Comparison of ENCODE assay signal across 8 cellular contexts in the genomic region with DNA sequence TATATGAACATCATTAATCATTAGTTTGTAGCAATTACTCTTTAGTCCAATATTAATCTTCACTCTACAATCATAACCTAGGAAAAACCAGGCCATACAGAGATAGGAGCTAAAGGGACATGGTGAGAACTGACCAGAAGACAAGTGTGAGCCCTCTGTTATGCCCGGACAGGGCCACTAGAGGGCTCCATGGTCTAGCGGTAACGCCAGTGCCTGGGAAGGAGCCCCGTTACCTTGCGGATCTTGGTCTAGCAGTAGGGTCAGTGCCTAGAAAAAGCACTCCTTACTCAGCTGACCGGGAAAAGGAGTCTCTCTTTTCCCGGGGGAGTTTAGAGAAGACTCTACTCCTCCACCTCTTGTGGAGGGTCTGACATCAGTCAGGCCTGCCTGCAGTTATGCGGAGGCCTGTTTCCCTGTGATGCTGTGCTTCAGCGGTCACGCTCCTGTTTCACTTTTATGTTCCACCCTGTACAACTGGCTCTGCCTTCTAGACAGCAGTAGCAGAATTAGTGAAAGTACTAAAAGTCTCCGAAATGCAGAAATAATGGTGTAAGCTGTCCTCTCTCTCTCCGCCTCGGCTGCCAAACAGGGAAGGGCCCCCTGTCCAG. TPM values are rescaled to one million over a fixed set of nuclear protein-coding genes. Genes with fewer than 3 reads are reported as not detected.
DNase-seq lines count a peak whose midpoint lies in the region; ATAC-seq and TF ChIP-seq lines count a peak whose summit lies in the region.

No MANE protein-coding gene starts in this region.

- no peak overlapping the region for H3K27ac Mint-ChIP-seq in natural killer cell treated with Interleukin-12 subunit alpha and Interleukin-12 subunit beta and Interleukin-15 and Interleukin-18, amount 100 ng/mL, for 72 hours
- H3K27ac Mint-ChIP-seq in stimulated activated effector memory CD8-positive, alpha-beta T cell treated with anti-CD3 and anti-CD28 coated beads, Interleukin-12 subunit alpha, Interleukin-12 subunit beta, amount 100 ng/mL, for 72 hours, result no peak overlapping the region

- H3K9me3 ChIP-seq in OCI-LY3 (ENCODE audit: insufficient read depth, low read length), result no peaks in the 10 kb centered on the region

- no peaks in the 10 kb centered on the region for H3K36me3 Mint-ChIP-seq in natural killer cell treated with Interleukin-12 subunit alpha and Interleukin-12 subunit beta and Interleukin-15 and Interleukin-18, amount 100 ng/mL, for 72 hours
- H3K36me3 Mint-ChIP-seq in stimulated activated effector memory CD8-positive, alpha-beta T cell treated with anti-CD3 and anti-CD28 coated beads, Interleukin-12 subunit alpha, Interleukin-12 subunit beta, amount 100 ng/mL, for 72 hours, result peaks cover 4% of the 10 kb centered on the region

- ATAC-seq in esophagus mucosa, result peak; percentile 51
- peak in 1 of 2 donors; percentile 73 for ATAC-seq in natural killer cell treated with Interleukin-12 subunit alpha and Interleukin-12 subunit beta and Interleukin-15 and Interleukin-18, amount 100 ng/mL, for 72 hours
- ATAC-seq in stimulated activated effector memory CD8-positive, alpha-beta T cell treated with anti-CD3 and anti-CD28 coated beads, Interleukin-12 subunit alpha, Interleukin-12 subunit beta, amount 100 ng/mL, for 72 hours, result peak; percentile 67

- CTCF ChIA-PET in HEK293T (lab: Yijun Ruan, JAX), result interaction anchor here (0.6 kb wide), 2 partner anchors 400 to 585 kb away, joined by 3 to 6 read pairs; no protein-coding TSS in a partner anchor

- H4K20me1 ChIP-seq in OCI-LY3 (ENCODE audit: insufficient read depth, low read length), result no peaks in the 10 kb centered on the region

- no peak overlapping the region for H3K27ac ChIP-seq in OCI-LY3 (ENCODE audit: low read length)

- no peaks in the 10 kb centered on the region for H3K9me3 Mint-ChIP-seq in natural killer cell treated with Interleukin-12 subunit alpha and Interleukin-12 subunit beta and Interleukin-15 and Interleukin-18, amount 100 ng/mL, for 72 hours
- H3K9me3 Mint-ChIP-seq in stimulated activated effector memory CD8-positive, alpha-beta T cell treated with anti-CD3 and anti-CD28 coated beads, Interleukin-12 subunit alpha, Interleukin-12 subunit beta, amount 100 ng/mL, for 72 hours, result no peaks in the 10 kb centered on the region

- no peak overlapping the region for H3K4me3 Mint-ChIP-seq in natural killer cell treated with Interleukin-12 subunit alpha and Interleukin-12 subunit beta and Interleukin-15 and Interleukin-18, amount 100 ng/mL, for 72 hours
- peak overlapping the region; percentile 35 for H3K4me3 Mint-ChIP-seq in stimulated activated effector memory CD8-positive, alpha-beta T cell treated with anti-CD3 and anti-CD28 coated beads, Interleukin-12 subunit alpha, Interleukin-12 subunit beta, amount 100 ng/mL, for 72 hours

- H2AFZ ChIP-seq in OCI-LY3 (ENCODE audit: low read depth, low read length), result peak overlapping the region; percentile 91

- TF ChIP-seq CTCF in OCI-LY3 (IDR thresholded peaks at IDR 0.05; ENCODE audit: low read depth, low read length), result peak; percentile 78

- H3K4me3 ChIP-seq in OCI-LY3 (ENCODE audit: low read length), result peak overlapping the region; percentile 69

- POLR2A ChIA-PET in HEK293T (lab: Yijun Ruan, JAX), result no interaction called here

- H3K79me2 ChIP-seq in OCI-LY3 (ENCODE audit: low read length), result no peaks in the 10 kb centered on the region

- H3K9ac ChIP-seq in OCI-LY3 (ENCODE audit: low read length), result no peak overlapping the region

- H3K4me1 Mint-ChIP-seq in natural killer cell treated with Interleukin-12 subunit alpha and Interleukin-12 subunit beta and Interleukin-15 and Interleukin-18, amount 100 ng/mL, for 72 hours (ENCODE audit: low read depth in 2 of 2), result peaks cover 0 to 4% of the 10 kb centered on the region in 2 donors
- peaks cover 6% of the 10 kb centered on the region for H3K4me1 Mint-ChIP-seq in stimulated activated effector memory CD8-positive, alpha-beta T cell treated with anti-CD3 and anti-CD28 coated beads, Interleukin-12 subunit alpha, Interleukin-12 subunit beta, amount 100 ng/mL, for 72 hours

- H3K27me3 ChIP-seq in OCI-LY3 (ENCODE audit: low read depth, low read length), result peaks cover 4% of the 10 kb centered on the region; the same call in 1 of the 2 replicates

- DNase-seq in C1 segment of cervical spinal cord (lab: John Stamatoyannopoulos, UW), result peak in 11 of 14 donors; percentile 0 to 58 (median 20)
- peak; percentile 44 for DNase-seq in HEK293T (ENCODE audit: extremely low spot score)
- peak; percentile 56 for DNase-seq in activated T-cell treated with anti-CD3 and anti-CD28 coated beads for 4 hours
- DNase-seq in natural killer cell treated with Interleukin-12 subunit alpha and Interleukin-12 subunit beta and Interleukin-15 and Interleukin-18, amount 100 ng/mL, for 72 hours (ENCODE audit: low spot score), result peak; percentile 82
- peak; percentile 61 to 75 for DNase-seq in stimulated activated effector memory CD8-positive, alpha-beta T cell treated with anti-CD3 and anti-CD28 coated beads, Interleukin-12 subunit alpha, Interleukin-12 subunit beta, amount 100 ng/mL, for 72 hours (ENCODE audit: low spot score in 2 of 2)
- DNase-seq in NCI-H128 (lab: John Stamatoyannopoulos, UW; ENCODE audit: unreplicated experiment), result no peak

- H3K36me3 ChIP-seq in OCI-LY3 (replicated peaks; ENCODE audit: low read depth, low read length), result no peaks in the 10 kb centered on the region

- H3K4me1 ChIP-seq in OCI-LY3 (ENCODE audit: low read length), result no peaks in the 10 kb centered on the region

- peaks cover 6 to 11% of the 10 kb centered on the region in 2 donors for H3K27me3 Mint-ChIP-seq in natural killer cell treated with Interleukin-12 subunit alpha and Interleukin-12 subunit beta and Interleukin-15 and Interleukin-18, amount 100 ng/mL, for 72 hours

- H3K4me2 ChIP-seq in OCI-LY3 (ENCODE audit: low read length), result peak overlapping the region; percentile 85

TF ChIP-seq in HEK293T, 16 proteins besides CTCF, POLR2A, EP300 and RAD21:
- TF ChIP-seq CTBP1 (IDR thresholded peaks at IDR 0.05; ENCODE audit: borderline replicate concordance) (no peak), TARDBP (IDR thresholded peaks at IDR 0.05) (no peak)
- TF ChIP-seq, protein P1, sequence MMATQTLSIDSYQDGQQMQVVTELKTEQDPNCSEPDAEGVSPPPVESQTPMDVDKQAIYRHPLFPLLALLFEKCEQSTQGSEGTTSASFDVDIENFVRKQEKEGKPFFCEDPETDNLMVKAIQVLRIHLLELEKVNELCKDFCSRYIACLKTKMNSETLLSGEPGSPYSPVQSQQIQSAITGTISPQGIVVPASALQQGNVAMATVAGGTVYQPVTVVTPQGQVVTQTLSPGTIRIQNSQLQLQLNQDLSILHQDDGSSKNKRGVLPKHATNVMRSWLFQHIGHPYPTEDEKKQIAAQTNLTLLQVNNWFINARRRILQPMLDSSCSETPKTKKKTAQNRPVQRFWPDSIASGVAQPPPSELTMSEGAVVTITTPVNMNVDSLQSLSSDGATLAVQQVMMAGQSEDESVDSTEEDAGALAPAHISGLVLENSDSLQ (IDR thresholded peaks at IDR 0.05), result no peak

RNA-seq across cellular contexts. Expression of a gene that starts 13.8 kb away (rescaled TPM):
- total RNA-seq in esophagus mucosa, result not detected
- total RNA-seq in natural killer cell treated with Interleukin-12 subunit alpha and Interleukin-12 subunit beta and Interleukin-15 and Interleukin-18, amount 100 ng/mL, for 72 hours, result not detected

RNA-seq across cellular contexts. Expression of a gene that starts 26.8 kb away (rescaled TPM):
- total RNA-seq in esophagus mucosa, result not detected
- total RNA-seq in natural killer cell treated with Interleukin-12 subunit alpha and Interleukin-12 subunit beta and Interleukin-15 and Interleukin-18, amount 100 ng/mL, for 72 hours, result not detected

RNA-seq across cellular contexts. Expression of a gene that starts 45.1 kb away (rescaled TPM):
- not detected for total RNA-seq in esophagus mucosa
- not detected for total RNA-seq in natural killer cell treated with Interleukin-12 subunit alpha and Interleukin-12 subunit beta and Interleukin-15 and Interleukin-18, amount 100 ng/mL, for 72 hours
